9 cellular contexts compared by ENCODE assay signal in genomic region chr17:17300624-17301568, GRCh38. TPM values are rescaled to one million over a fixed set of nuclear protein-coding genes. Genes with fewer than 3 reads are reported as not detected.
DNase-seq lines count a peak whose midpoint lies in the region; ATAC-seq and TF ChIP-seq lines count a peak whose summit lies in the region.
"Had no signal": no experiment of that assay in that cellular context is flagged by ENCODE, and none has a peak within 500 bp of the region (broad histone marks: within the 10 kb centered on the region; RNA-seq: fewer than 3 reads in every experiment).

No MANE protein-coding gene starts in this region.

- H3K27ac ChIP-seq in foreskin keratinocyte (no peak overlapping the region), vagina (peak overlapping the region; percentile 22)
- H3K27ac ChIP-seq: KMS-11 had no signal

- ATAC-seq in foreskin keratinocyte = peak; percentile 67
- ATAC-seq in omental fat pad (ENCODE audit: low FRiP score) = peak; percentile 64
- ATAC-seq in GM21515 (IDR thresholded peaks at IDR 0.05; ENCODE audit: unreplicated experiment) = no peak

- DNase-seq in GM03348 (ENCODE audit: low spot score) = peak; percentile 75
- DNase-seq in NCI-H226 = peak; percentile 68
- peak; percentile 66 to 74 for DNase-seq in activated T-cell treated with anti-CD3 and anti-CD28 coated beads, Interleukin-2, amount 50 U/mL, for 48 hours
- peak in 1 of 2 donors; percentile 41 for DNase-seq in foreskin keratinocyte
- peak; percentile 29 for DNase-seq in omental fat pad (ENCODE audit: low spot score)
- no peak for DNase-seq in vagina (ENCODE audit: extremely low spot score in 2 of 2)
- no peak for DNase-seq in NCI-H146 treated with DMSO at 0.1 percent for 48 hours (lab: John Stamatoyannopoulos, UW; ENCODE audit: unreplicated experiment)

- no peaks in the 10 kb centered on the region for H3K9me3 ChIP-seq in vagina

- H3K36me3 ChIP-seq in vagina = no peaks in the 10 kb centered on the region

- intact Hi-C loops in vagina (cut with DNase I) = loop anchor here (10.0 kb wide), 1 partner anchor 574 kb away; no protein-coding TSS in a partner anchor

- no peak for TF ChIP-seq POLR2A in vagina (IDR thresholded peaks at IDR 0.05)

- H3K27me3 ChIP-seq in foreskin keratinocyte (peaks cover 5% of the 10 kb centered on the region), vagina (no peaks in the 10 kb centered on the region)

- TF ChIP-seq CTCF in foreskin keratinocyte (conservative IDR thresholded peaks at IDR 0.05) (no peak), omental fat pad (IDR thresholded peaks at IDR 0.05) (no peak), vagina (IDR thresholded peaks at IDR 0.05) (no peak)

- H3K4me1 ChIP-seq in foreskin keratinocyte = peaks cover 12% of the 10 kb centered on the region
- peaks cover 15% of the 10 kb centered on the region for H3K4me1 ChIP-seq in vagina

- H3K4me3 ChIP-seq in vagina = peak overlapping the region; percentile 36 to 37

RNA-seq across cellular contexts. Expression of gene NT5M, which starts 2.3 kb away (rescaled TPM):
- total RNA-seq in foreskin keratinocyte (0.88 and 1.4 TPM in 2 replicates), omental fat pad (1 to 10 TPM; 1.3 to 3.5 (median 2.3) TPM), vagina (3.2 TPM)
- polyA plus RNA-seq in foreskin keratinocyte = 1.1 and 1.2 TPM in 2 replicates

RNA-seq across cellular contexts. Expression of gene COPS3, which starts 19.9 kb away (rescaled TPM):
- 91.4 and 98.3 TPM in 2 replicates for total RNA-seq in foreskin keratinocyte
- 68.2 and 83.1 TPM in 2 replicates for polyA plus RNA-seq in foreskin keratinocyte
- total RNA-seq in omental fat pad = 10 to 100 TPM; 39.9 to 68.9 (median 49.5) TPM
- 48.1 TPM for total RNA-seq in vagina

Comparison
In these comparisons a context has a peak if more than half of its experiments do, and no peak if none do; other contexts are left out.
1. DNase-seq: peak in GM03348 (single experiment), NCI-H226 (single experiment), activated T-cell treated with anti-CD3 and anti-CD28 coated beads, Interleukin-2, amount 50 U/mL, for 48 hours (2 of 2) and omental fat pad (single experiment); none in vagina (0 of 2) and NCI-H146 treated with DMSO at 0.1 percent for 48 hours (single experiment).